In the genomic region with DNA sequence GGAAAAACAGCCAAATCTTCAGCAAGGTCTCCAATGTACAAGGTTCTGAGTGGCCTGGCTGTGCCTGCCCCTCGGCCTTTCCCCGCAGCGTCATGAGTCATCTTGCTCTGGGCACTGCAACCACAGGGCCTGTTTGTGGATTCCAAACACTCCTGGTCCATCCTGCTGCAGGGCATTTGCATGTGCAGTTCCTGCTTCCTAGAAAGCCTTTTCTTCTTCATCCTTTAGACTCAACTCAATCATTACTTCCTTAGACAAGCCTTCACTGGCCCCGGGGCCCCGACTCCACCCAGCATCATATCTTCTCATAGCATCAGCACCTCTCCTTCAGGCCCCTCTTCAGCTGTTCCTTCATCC, we compare ENCODE assay signal across 1 cellular context.
TF ChIP-seq lines count a peak whose summit lies in the region.

No MANE protein-coding gene starts in this region.

TF ChIP-seq in HepG2, 621 proteins besides CTCF, POLR2A, EP300 and RAD21 (continued from another document):
- TF ChIP-seq, protein P1, sequence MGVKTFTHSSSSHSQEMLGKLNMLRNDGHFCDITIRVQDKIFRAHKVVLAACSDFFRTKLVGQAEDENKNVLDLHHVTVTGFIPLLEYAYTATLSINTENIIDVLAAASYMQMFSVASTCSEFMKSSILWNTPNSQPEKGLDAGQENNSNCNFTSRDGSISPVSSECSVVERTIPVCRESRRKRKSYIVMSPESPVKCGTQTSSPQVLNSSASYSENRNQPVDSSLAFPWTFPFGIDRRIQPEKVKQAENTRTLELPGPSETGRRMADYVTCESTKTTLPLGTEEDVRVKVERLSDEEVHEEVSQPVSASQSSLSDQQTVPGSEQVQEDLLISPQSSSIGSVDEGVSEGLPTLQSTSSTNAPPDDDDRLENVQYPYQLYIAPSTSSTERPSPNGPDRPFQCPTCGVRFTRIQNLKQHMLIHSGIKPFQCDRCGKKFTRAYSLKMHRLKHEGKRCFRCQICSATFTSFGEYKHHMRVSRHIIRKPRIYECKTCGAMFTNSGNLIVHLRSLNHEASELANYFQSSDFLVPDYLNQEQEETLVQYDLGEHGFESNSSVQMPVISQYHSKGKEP (CRISPR knock-in tag; IDR thresholded peaks at IDR 0.05), result no peak
TF ChIP-seq in HepG2: peak in this region for 79.
